Comparison of ENCODE assay signal across 23 cellular contexts in genomic region chr6:24994812-24995211, GRCh38. TPM values are rescaled to one million over a fixed set of nuclear protein-coding genes. Genes with fewer than 3 reads are reported as not detected.
A peak's percentile ranks its signal among the peaks of the same experiment; 100 is the strongest.
DNase-seq lines count a peak whose midpoint lies in the region; ATAC-seq, FAIRE-seq and TF ChIP-seq lines count a peak whose summit lies in the region.
"Had no signal": no experiment of that assay in that cellular context is flagged by ENCODE, and none has a peak within 500 bp of the region (broad histone marks: within the 10 kb centered on the region; RNA-seq: fewer than 3 reads in every experiment).

No MANE protein-coding gene starts in this region.

- H3K36me3 ChIP-seq in HepG2 (replicated peaks in 1 of 2; ENCODE audit: control insufficient read depth in 1 of 2, insufficient read depth in 2 of 2, low read length in 2 of 2) (no peaks in the 10 kb centered on the region), right lobe of liver (no peaks in the 10 kb centered on the region), Karpas-422 (ENCODE audit: insufficient read depth, low read length) (no peaks in the 10 kb centered on the region), fibroblast of lung (ENCODE audit: control insufficient read depth, insufficient read depth, low read length) (no peaks in the 10 kb centered on the region)
- H3K36me3 ChIP-seq: cardiac muscle cell, tibial nerve had no signal

- no peaks in the 10 kb centered on the region for H3K27me3 ChIP-seq in HepG2 (ENCODE audit: control insufficient read depth in 1 of 2, insufficient read depth in 2 of 2, low read length in 2 of 2)
- H3K27me3 ChIP-seq in right lobe of liver = no peaks in the 10 kb centered on the region
- no peaks in the 10 kb centered on the region for H3K27me3 ChIP-seq in Karpas-422 (ENCODE audit: low read length)
- H3K27me3 ChIP-seq in fibroblast of lung (ENCODE audit: control insufficient read depth, insufficient read depth, low read length) = peaks cover 2% of the 10 kb centered on the region
- H3K27me3 ChIP-seq: cardiac muscle cell, tibial nerve had no signal

- H3K9me3 Mint-ChIP-seq in stimulated activated memory B cell treated with anti-CD40 and anti-IgM and Interleukin-4, amounts not matched to agents 10 μg/mL and 1 μg/mL and 100 μg/mL, for 72 hours = peaks cover 3% of the 10 kb centered on the region

- DNase-seq in HepG2 (ENCODE audit: low spot score) (no peak), right lobe of liver (no peak), Karpas-422 (no peak), fibroblast of lung (ENCODE audit: low read depth in 2 of 2) (no peak), RKO (ENCODE audit: low spot score) (no peak), NCI-H2081 (lab: John Stamatoyannopoulos, UW) (no peak)
- DNase-seq: NCI-H1694 treated with DMSO at 0.1 percent for 48 hours; NCI-H748 treated with DMSO at 0.1 percent for 48 hours; OCI-M1; Right ventricle myocardium superior; small intestine; stimulated activated CD4-positive, alpha-beta T cell treated with anti-CD3 and anti-CD28 coated beads, Interleukin-2, amount 100 ng/mL, for 48 hours; stimulated activated naive CD8-positive, alpha-beta T cell treated with anti-CD3 and anti-CD28 coated beads, Interleukin-15, amount 100 ng/mL, for 72 hours; SW 1271 had no signal

- no TSS peak for BruUV-seq in HepG2 (replicated peaks; lab: Mats Ljungman, UMichigan)

- H3K27me3 Mint-ChIP-seq in stimulated activated memory B cell treated with anti-CD40 and anti-IgM and Interleukin-4, amounts not matched to agents 10 μg/mL and 1 μg/mL and 100 μg/mL, for 72 hours = no peaks in the 10 kb centered on the region
- H3K27me3 Mint-ChIP-seq: stimulated activated naive CD8-positive, alpha-beta T cell treated with anti-CD3 and anti-CD28 coated beads, Interleukin-15, amount 100 ng/mL, for 72 hours had no signal

- WGBS in HepG2 (ENCODE audit: low lambda C conversion rate) = 0% methylated on average over 1 of the region's 1 CpG
- no CpG with 5 or more reads among the region's 1 CpG for WGBS in right lobe of liver (ENCODE audit: insufficient coverage, low coverage, low lambda C conversion rate, missing lambda C conversion rate)

- no peak for TF ChIP-seq CTCF in HepG2 (CRISPR knock-in tag; IDR thresholded peaks at IDR 0.05)
- no peak for TF ChIP-seq CTCF in right lobe of liver (IDR thresholded peaks at IDR 0.05)
- TF ChIP-seq CTCF in fibroblast of lung (conservative IDR thresholded peaks at IDR 0.05 in 1 of 2, IDR thresholded peaks at IDR 0.05 in 1 of 2; ENCODE audit: low read depth in 1 of 2, low read length in 2 of 2) = peak; percentile 15 to 25

- POLR2A ChIA-PET in HepG2 (lab: Yijun Ruan, JAX) = no interaction called here

- no peak for TF ChIP-seq POLR2A in HepG2 (IDR thresholded peaks at IDR 0.05; ENCODE audit: insufficient read depth in 1 of 2, low read depth in 2 of 2, low read length in 2 of 2)
- no peak for TF ChIP-seq POLR2A in right lobe of liver (IDR thresholded peaks at IDR 0.05)

- intact Hi-C loops in HepG2 (cut with micrococcal nuclease; ENCODE audit: unreplicated experiment) = no loop called here
- intact Hi-C loops in right lobe of liver (cut with DNase I) = no loop called here

- no peak overlapping the region for H3K4me3 Mint-ChIP-seq in stimulated activated memory B cell treated with anti-CD40 and anti-IgM and Interleukin-4, amounts not matched to agents 10 μg/mL and 1 μg/mL and 100 μg/mL, for 72 hours
- H3K4me3 Mint-ChIP-seq: mesothelial cell of epicardium; neural crest cell; stimulated activated naive CD8-positive, alpha-beta T cell treated with anti-CD3 and anti-CD28 coated beads, Interleukin-15, amount 100 ng/mL, for 72 hours had no signal

- no peak overlapping the region for H3K4me2 ChIP-seq in HepG2 (ENCODE audit: low read depth, low read length)
- H3K4me2 ChIP-seq in Karpas-422 (ENCODE audit: low read depth, low read length, poor library complexity, severe bottlenecking) = no peak overlapping the region
- H3K4me2 ChIP-seq in fibroblast of lung (ENCODE audit: extremely low read depth, insufficient read depth, low read length) = no peak overlapping the region

- H3K9me3 ChIP-seq in HepG2 (ENCODE audit: low read length) (no peaks in the 10 kb centered on the region), right lobe of liver (no peaks in the 10 kb centered on the region), Karpas-422 (ENCODE audit: low read length) (no peaks in the 10 kb centered on the region), fibroblast of lung (ENCODE audit: control insufficient read depth, insufficient read depth, low read depth, low read length) (no peaks in the 10 kb centered on the region)

- CTCF ChIA-PET in HepG2 (lab: Yijun Ruan, JAX; ENCODE audit: low intra/inter-chr PET ratio, low total read pairs) = no interaction called here

- peaks cover 76% of the 10 kb centered on the region for H3K4me1 Mint-ChIP-seq in stimulated activated memory B cell treated with anti-CD40 and anti-IgM and Interleukin-4, amounts not matched to agents 10 μg/mL and 1 μg/mL and 100 μg/mL, for 72 hours

- H3K4me3 ChIP-seq in HepG2 (replicated peaks in 1 of 3; ENCODE audit: insufficient read depth in 1 of 3, low read depth in 2 of 3, low read length in 3 of 3) (no peak overlapping the region), right lobe of liver (no peak overlapping the region), Karpas-422 (ENCODE audit: low read length) (no peak overlapping the region), fibroblast of lung (replicated peaks in 1 of 4; ENCODE audit: control extremely low read depth in 1 of 4, insufficient read depth in 1 of 4, low read depth in 3 of 4, low read length in 4 of 4) (no peak overlapping the region)
- H3K4me3 ChIP-seq: cardiac muscle cell, tibial nerve had no signal

- H3K27ac Mint-ChIP-seq in stimulated activated memory B cell treated with anti-CD40 and anti-IgM and Interleukin-4, amounts not matched to agents 10 μg/mL and 1 μg/mL and 100 μg/mL, for 72 hours = peak overlapping the region; percentile 27
- H3K27ac Mint-ChIP-seq: activated T-helper 2 cell treated with anti-CD3 and anti-CD28 coated beads, Interferon-gamma antibody, Interleukin-2, Interleukin-4, amounts not matched to agents 10 μg/mL and 5 μg/mL and 100 μg/mL, durations not matched to agents 14 hours and 24 hours and 36 hours; mesothelial cell of epicardium had no signal

- H2AFZ ChIP-seq in HepG2 (ENCODE audit: low read length) (no peak overlapping the region), Karpas-422 (ENCODE audit: low read length) (no peak overlapping the region), fibroblast of lung (ENCODE audit: low read length) (no peak overlapping the region)

- no peaks in the 10 kb centered on the region for H3K79me2 ChIP-seq in HepG2 (ENCODE audit: insufficient read depth, low read length)
- H3K79me2 ChIP-seq in Karpas-422 (ENCODE audit: low read length) = peaks cover 57% of the 10 kb centered on the region
- no peaks in the 10 kb centered on the region for H3K79me2 ChIP-seq in fibroblast of lung (ENCODE audit: control insufficient read depth, insufficient read depth, low read length)

- TF ChIP-seq EP300 in HepG2 (IDR thresholded peaks at IDR 0.05; ENCODE audit: low read depth in 2 of 2, low read length in 2 of 2) = no peak
- no peak for TF ChIP-seq EP300 in HepG2 (CRISPR knock-in tag; IDR thresholded peaks at IDR 0.05; ENCODE audit: borderline replicate concordance)

- in situ Hi-C loops in HepG2 (cut with HindIII; ENCODE audit: extremely low pct_ligation_motif_present, low pct_unique_long_range_greater_than_20kb) = loop anchor here (5.0 kb wide), 1 partner anchor 138 kb away; no protein-coding TSS in a partner anchor

- no peak for FAIRE-seq in HepG2 (lab: Jason Lieb, UNC)
- FAIRE-seq: small intestine, TTC549 had no signal

- H3K27ac ChIP-seq in HepG2 (ENCODE audit: extremely low read length, insufficient read depth, low read length) (no peak overlapping the region), right lobe of liver (no peak overlapping the region), Karpas-422 (ENCODE audit: low read length) (0 out of 2 replicates have a peak overlapping the region, but pooled peaks have one; percentile 79), fibroblast of lung (ENCODE audit: insufficient read depth, low read length) (no peak overlapping the region)
- H3K27ac ChIP-seq: cardiac muscle cell, tibial nerve had no signal

- no peaks in the 10 kb centered on the region for H3K9me2 ChIP-seq in Karpas-422 (replicated peaks; ENCODE audit: insufficient read depth, low read length)

- H3K36me3 Mint-ChIP-seq in stimulated activated memory B cell treated with anti-CD40 and anti-IgM and Interleukin-4, amounts not matched to agents 10 μg/mL and 1 μg/mL and 100 μg/mL, for 72 hours = peaks cover 6% of the 10 kb centered on the region
- H3K36me3 Mint-ChIP-seq: mesothelial cell of epicardium had no signal

- no peak for TF ChIP-seq RAD21 in HepG2 (CRISPR knock-in tag; IDR thresholded peaks at IDR 0.05)

- ATAC-seq in HepG2 (no peak), right lobe of liver (no peak), GM18498 (IDR thresholded peaks at IDR 0.05; ENCODE audit: unreplicated experiment) (no peak)
- ATAC-seq in stimulated activated memory B cell treated with anti-CD40 and anti-IgM and Interleukin-4, amounts not matched to agents 10 μg/mL and 1 μg/mL and 100 μg/mL, for 72 hours = no peak
- ATAC-seq: stimulated activated naive CD8-positive, alpha-beta T cell treated with anti-CD3 and anti-CD28 coated beads, Interleukin-15, amount 100 ng/mL, for 72 hours had no signal

- no peak overlapping the region for H3K9ac ChIP-seq in HepG2 (ENCODE audit: insufficient read depth, low read depth, low read length)
- no peak overlapping the region for H3K9ac ChIP-seq in Karpas-422 (ENCODE audit: low read length)
- H3K9ac ChIP-seq in fibroblast of lung (ENCODE audit: insufficient read depth, low read length) = no peak overlapping the region

- H4K20me1 ChIP-seq in HepG2 (ENCODE audit: insufficient read depth, low read length) = no peaks in the 10 kb centered on the region
- H4K20me1 ChIP-seq in Karpas-422 (ENCODE audit: insufficient read depth, low read depth, low read length) = no peaks in the 10 kb centered on the region
- H4K20me1 ChIP-seq in fibroblast of lung (ENCODE audit: control insufficient read depth, extremely low read depth, insufficient read depth, low read length) = no peaks in the 10 kb centered on the region

- H3K4me1 ChIP-seq in HepG2 (ENCODE audit: insufficient read depth, low read length) = no peaks in the 10 kb centered on the region
- H3K4me1 ChIP-seq in right lobe of liver = no peaks in the 10 kb centered on the region
- H3K4me1 ChIP-seq in Karpas-422 (ENCODE audit: low read length) = peaks cover 81% of the 10 kb centered on the region
- no peaks in the 10 kb centered on the region for H3K4me1 ChIP-seq in fibroblast of lung (ENCODE audit: control insufficient read depth, extremely low read depth, insufficient read depth, low read length)

RNA-seq across cellular contexts. Expression of gene RIPOR2, which starts 59.1 kb away (rescaled TPM):
- total RNA-seq in HepG2 (2016; rRNA removed; fragmentation: Illumina TruSeq; extraction: Trizol) (0.02 and 0.06 TPM in 2 replicates), right lobe of liver (1 to 10 TPM; 1.8 to 4.6 (median 3.5) TPM), fibroblast of lung (0.51 and 3.6 TPM in 2 replicates)
- total RNA-seq in HepG2 (2016; cell fraction: cytosol; rRNA removed; fragmentation: Illumina TruSeq; extraction: Trizol; ENCODE audit: low read depth) = not detected in 2 replicates
- total RNA-seq in HepG2 (2016; cell fraction: insoluble cytoplasmic fraction; rRNA removed; fragmentation: Illumina TruSeq; extraction: Trizol) = 0.03 and 0.09 TPM in 2 replicates
- not detected in 2 replicates for total RNA-seq in HepG2 (2016; cell fraction: membrane; rRNA removed; fragmentation: Illumina TruSeq; extraction: Trizol)
- not detected in 2 replicates for total RNA-seq in HepG2 (2016; cell fraction: nucleus; rRNA removed; fragmentation: Illumina TruSeq; extraction: Trizol)
- polyA plus RNA-seq in HepG2 (2011; rRNA removed) (0.05 and 0.16 TPM in 2 replicates), fibroblast of lung (3.3 and 3.5 TPM in 2 replicates)
- polyA plus RNA-seq in HepG2 (2011; cell fraction: cytosol; rRNA removed) = 0.01 and 0.03 TPM in 2 replicates
- not detected in 2 replicates for polyA plus RNA-seq in HepG2 (2011; cell fraction: nucleus; rRNA removed)
- 0.05 TPM in 2 replicates for polyA plus RNA-seq in HepG2 (2012)
- polyA plus RNA-seq in HepG2 (2016; cell fraction: cytosol; fragmentation: Illumina TruSeq; extraction: Trizol; ENCODE audit: low read depth) = 0.02 TPM in 1 of 2 replicates, not detected in the other
- 0.07 TPM in 1 of 2 replicates, not detected in the other for polyA plus RNA-seq in HepG2 (2016; cell fraction: insoluble cytoplasmic fraction; fragmentation: Illumina TruSeq; extraction: Trizol; ENCODE audit: low read depth)
- 0.03 TPM in 1 of 2 replicates, not detected in the other for polyA plus RNA-seq in HepG2 (2016; cell fraction: membrane; fragmentation: Illumina TruSeq; extraction: Trizol; ENCODE audit: low read depth)
- 0.18 TPM in 1 of 2 replicates, not detected in the other for polyA plus RNA-seq in HepG2 (2016; cell fraction: nucleus; fragmentation: Illumina TruSeq; extraction: Trizol; ENCODE audit: insufficient read depth, low read depth)
- polyA minus RNA-seq in HepG2 (2011; rRNA and poly(A)+ RNA removed; ENCODE audit: low replicate concordance) = 0.33 TPM in 1 of 2 replicates, not detected in the other
- polyA minus RNA-seq in HepG2 (2011; cell fraction: cytosol; rRNA and poly(A)+ RNA removed) = not detected in 2 replicates
- polyA minus RNA-seq in HepG2 (2011; cell fraction: nucleus; rRNA and poly(A)+ RNA removed) = not detected in 2 replicates
- 72.1 and 73.8 TPM in 2 replicates for total RNA-seq in Karpas-422 (2014; rRNA removed; shearing (Covaris generic); ENCODE audit: low replicate concordance)
- polyA plus RNA-seq in fibroblast of lung (2012) = 2.6 TPM in 2 replicates
- 1.6 and 6.7 TPM in 2 replicates for polyA minus RNA-seq in fibroblast of lung (ENCODE audit: low replicate concordance)
- total RNA-seq: pulmonary artery endothelial cell had no signal

Comparison
In these comparisons a context has a peak if more than half of its experiments do, and no peak if none do; other contexts are left out.
1. CTCF ChIP-seq: peak in fibroblast of lung (2 of 2); none in HepG2 (single experiment) and right lobe of liver (0 of 4).
2. RNA of gene RIPOR2, which starts 59.1 kb away (total RNA-seq): 72.1 to 73.8 TPM in Karpas-422; 1.8 to 4.6 TPM in right lobe of liver, 0.51 to 3.6 TPM in fibroblast of lung and 0.02 to 0.09 TPM in HepG2; every median in the first group is over 10 times any median in the second.